Comparison of ENCODE assay signal across 8 cellular contexts in genomic region chr17:56833812-56834379, GRCh38. TPM values are rescaled to one million over a fixed set of nuclear protein-coding genes. Genes with fewer than 3 reads are reported as not detected.
DNase-seq lines count a peak whose midpoint lies in the region; ATAC-seq and TF ChIP-seq lines count a peak whose summit lies in the region.

C17orf67 (minus strand) TSS chr17:56833920; CDS start chr17:56815810, 18,110 bp downstream.
DGKE (plus strand) TSS chr17:56834151; CDS start chr17:56834796, 645 bp downstream.

- H3K9me3 ChIP-seq in CD4-positive, CD25-positive, alpha-beta regulatory T cell (ENCODE audit: control insufficient read depth in 2 of 2, low read length in 2 of 2): no peaks in the 10 kb centered on the region

- H3K4me3 ChIP-seq in CD4-positive, CD25-positive, alpha-beta regulatory T cell (ENCODE audit: low read depth, low read length): peak within 1 kb of the TSS; percentile 87

- CTCF ChIA-PET in activated CD8-positive, alpha-beta T cell treated with anti-CD3 and anti-CD28 coated beads for 36 hours (lab: Charles Lee): interaction anchor here (1.2 to 1.9 kb wide), 4 partner anchors 9 to 80 kb away, joined by 3 to 7 read pairs (median 4); partner anchors contain the start of gene TRIM25

- H3K27ac ChIP-seq in CD4-positive, CD25-positive, alpha-beta regulatory T cell (ENCODE audit: insufficient read depth, low read length, poor library complexity, severe bottlenecking): peak within 1 kb of the TSS; percentile 87

- no peak for TF ChIP-seq CTCF in activated CD8-positive, alpha-beta T cell treated with anti-CD3 and anti-CD28 coated beads for 36 hours (IDR thresholded peaks at IDR 0.05)

- peaks cover 0 to 2% (median 0%) of the 10 kb centered on the region in 7 donors for H3K9me3 Mint-ChIP-seq in CD4-positive, CD25-positive, alpha-beta regulatory T cell
- no peaks in the 10 kb centered on the region for H3K9me3 Mint-ChIP-seq in activated CD8-positive, alpha-beta T cell treated with anti-CD3 and anti-CD28 coated beads for 36 hours

- intact Hi-C loops in activated CD8-positive, alpha-beta T cell treated with anti-CD3 and anti-CD28 coated beads for 36 hours (cut with micrococcal nuclease): no loop called here

- peak within 1 kb of the TSS; percentile 96 to 100 (median 98) for H3K4me3 Mint-ChIP-seq in CD4-positive, CD25-positive, alpha-beta regulatory T cell
- H3K4me3 Mint-ChIP-seq in activated CD8-positive, alpha-beta T cell treated with anti-CD3 and anti-CD28 coated beads for 36 hours: peak within 1 kb of the TSS; percentile 94

- H3K4me1 ChIP-seq in CD4-positive, CD25-positive, alpha-beta regulatory T cell (ENCODE audit: control insufficient read depth, insufficient read depth, low read length, poor library complexity, severe bottlenecking): peaks cover 56% of the 10 kb centered on the region

- no peaks in the 10 kb centered on the region for H3K27me3 ChIP-seq in CD4-positive, CD25-positive, alpha-beta regulatory T cell (ENCODE audit: control insufficient read depth, insufficient read depth, low read length)

- POLR2A ChIA-PET in activated CD8-positive, alpha-beta T cell treated with anti-CD3 and anti-CD28 coated beads for 36 hours (lab: Charles Lee): interaction anchor here (1.2 to 2.0 kb wide), 7 partner anchors 9 to 80 kb away, joined by 3 to 6 read pairs (median 4); partner anchors contain the start of gene TRIM25

- no peaks in the 10 kb centered on the region for H3K27me3 Mint-ChIP-seq in CD4-positive, CD25-positive, alpha-beta regulatory T cell
- H3K27me3 Mint-ChIP-seq in activated CD8-positive, alpha-beta T cell treated with anti-CD3 and anti-CD28 coated beads for 36 hours: no peaks in the 10 kb centered on the region

- peak; percentile 86 to 88 for ATAC-seq in CD4-positive, CD25-positive, alpha-beta regulatory T cell (ENCODE audit: low read depth in 2 of 2)
- ATAC-seq in GM19438 (IDR thresholded peaks at IDR 0.05; ENCODE audit: low read depth, unreplicated experiment): peak; percentile 65
- peak; percentile 51 for ATAC-seq in HG03565 (IDR thresholded peaks at IDR 0.05; ENCODE audit: unreplicated experiment)
- ATAC-seq in activated CD8-positive, alpha-beta T cell treated with anti-CD3 and anti-CD28 coated beads for 36 hours: peak; percentile 95

- peak; percentile 95 to 99 (median 98) for DNase-seq in CD4-positive, CD25-positive, alpha-beta regulatory T cell
- DNase-seq in NCI-H748 (lab: John Stamatoyannopoulos, UW; ENCODE audit: unreplicated experiment): peak; percentile 94
- DNase-seq in activated CD8-positive, alpha-beta T cell treated with anti-CD3 and anti-CD28 coated beads for 36 hours: peak; percentile 98
- DNase-seq in ecto neural progenitor cell (ENCODE audit: low spot score): peak; percentile 99
- DNase-seq in lung microvascular endothelial cell (ENCODE audit: low read depth in 2 of 2): peak; percentile 98
- DNase-seq in stimulated activated CD4-positive, alpha-beta T cell treated with anti-CD3 and anti-CD28 coated beads, TNF-alpha, amount 100 ng/mL, for 4 hours (ENCODE audit: low read depth in 3 of 3): peak; percentile 99 to 100 (median 99)

- peaks cover 27 to 75% (median 54%) of the 10 kb centered on the region in 4 donors for H3K4me1 Mint-ChIP-seq in CD4-positive, CD25-positive, alpha-beta regulatory T cell
- H3K4me1 Mint-ChIP-seq in activated CD8-positive, alpha-beta T cell treated with anti-CD3 and anti-CD28 coated beads for 36 hours (ENCODE audit: low read depth): peaks cover 54% of the 10 kb centered on the region

- H3K36me3 ChIP-seq in CD4-positive, CD25-positive, alpha-beta regulatory T cell (ENCODE audit: control insufficient read depth, insufficient read depth, low read length): no peaks in the 10 kb centered on the region

- H3K36me3 Mint-ChIP-seq in CD4-positive, CD25-positive, alpha-beta regulatory T cell: peaks cover 10% of the 10 kb centered on the region
- peaks cover 48% of the 10 kb centered on the region for H3K36me3 Mint-ChIP-seq in activated CD8-positive, alpha-beta T cell treated with anti-CD3 and anti-CD28 coated beads for 36 hours (ENCODE audit: low read depth)

- peak within 1 kb of the TSS; percentile 83 to 95 (median 92) for H3K27ac Mint-ChIP-seq in CD4-positive, CD25-positive, alpha-beta regulatory T cell
- H3K27ac Mint-ChIP-seq in activated CD8-positive, alpha-beta T cell treated with anti-CD3 and anti-CD28 coated beads for 36 hours: peak within 1 kb of the TSS; percentile 94

RNA-seq across cellular contexts. Expression of gene C17orf67, which starts in this region (rescaled TPM):
- 6.2 TPM for total RNA-seq in CD4-positive, CD25-positive, alpha-beta regulatory T cell
- 1 to 10 TPM; 1.5 to 2.4 (median 2.1) TPM for polyA plus RNA-seq in CD4-positive, CD25-positive, alpha-beta regulatory T cell
- 1 to 10 TPM; 2.3 TPM for total RNA-seq in activated CD8-positive, alpha-beta T cell treated with anti-CD3 and anti-CD28 coated beads for 36 hours
- total RNA-seq in lung microvascular endothelial cell: 3.5 and 18.1 TPM in 2 replicates

RNA-seq across cellular contexts. Expression of gene DGKE, which starts in this region (rescaled TPM):
- 45.5 TPM for total RNA-seq in CD4-positive, CD25-positive, alpha-beta regulatory T cell
- 1 to 10 TPM; 6.2 to 9.5 (median 7.4) TPM for polyA plus RNA-seq in CD4-positive, CD25-positive, alpha-beta regulatory T cell
- total RNA-seq in activated CD8-positive, alpha-beta T cell treated with anti-CD3 and anti-CD28 coated beads for 36 hours: 10 to 100 TPM; 25.1 to 29.0 TPM
- total RNA-seq in lung microvascular endothelial cell: 6.5 and 16.3 TPM in 2 replicates

Comparison
In these comparisons a context has a peak if more than half of its experiments do, and no peak if none do; other contexts are left out.
1. Peak in every context shown above with its lines: DNase-seq, ATAC-seq, H3K4me3 ChIP-seq and H3K27ac ChIP-seq.